In the genomic region with DNA sequence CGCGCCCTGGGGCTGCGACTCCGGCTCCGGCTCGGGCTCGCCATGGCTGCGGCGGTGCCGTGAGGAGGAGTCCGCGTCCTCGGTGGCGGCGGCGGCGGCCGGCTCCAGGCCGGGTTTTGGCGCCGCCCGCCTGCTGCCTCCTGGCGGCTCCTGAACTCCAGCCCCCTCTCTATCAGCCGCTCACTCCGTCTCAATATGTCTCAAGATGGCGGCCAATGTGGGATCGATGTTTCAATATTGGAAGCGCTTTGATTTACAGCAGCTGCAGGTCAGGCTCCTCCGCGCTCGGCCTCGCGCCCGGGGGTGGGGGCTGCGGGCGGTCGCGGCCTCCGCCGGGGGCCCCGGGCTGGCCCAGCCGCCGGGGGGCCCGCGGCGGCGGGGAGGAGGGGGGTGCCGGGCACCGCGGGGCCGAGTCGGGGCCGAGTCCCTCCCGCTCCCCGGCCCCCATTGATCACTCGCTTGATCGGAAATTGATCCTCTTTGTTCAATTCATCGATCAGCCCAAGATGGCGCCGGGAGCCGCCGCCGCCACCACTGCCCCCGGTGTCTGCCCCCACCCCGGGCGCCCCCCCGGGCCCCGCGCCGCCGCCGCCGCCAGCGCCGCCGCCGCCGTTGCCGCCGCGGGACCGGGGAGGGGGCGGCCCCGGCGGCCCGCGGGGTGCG, we compare ENCODE assay signal across 8 cellular contexts. TPM values are rescaled to one million over a fixed set of nuclear protein-coding genes. Genes with fewer than 3 reads are reported as not detected.
DNase-seq lines count a peak whose midpoint lies in the region; ATAC-seq and TF ChIP-seq lines count a peak whose summit lies in the region.

No MANE protein-coding gene starts in this region.

- H3K36me3 ChIP-seq in ectodermal cell (ENCODE audit: control insufficient read depth, insufficient read depth, low read length), result no peaks in the 10 kb centered on the region
- no peaks in the 10 kb centered on the region for H3K36me3 ChIP-seq in lung (ENCODE audit: control insufficient read depth in 2 of 2, insufficient read depth in 2 of 2, low read length in 2 of 2)

- H3K27me3 Mint-ChIP-seq in activated CD4-positive, alpha-beta T cell treated with anti-CD3 and anti-CD28 coated beads, Interleukin-2, amount 10 ng/mL, durations not matched to agents 7 days and 5 days, result peaks cover 39% of the 10 kb centered on the region

- peak overlapping the region; percentile 63 for H3K27ac ChIP-seq in ectodermal cell (ENCODE audit: insufficient read depth, low read depth, low read length, poor library complexity, severe bottlenecking)
- peak overlapping the region; percentile 89 to 90 for H3K27ac ChIP-seq in lung (ENCODE audit: low read depth in 1 of 2, low read length in 1 of 2)

- CTCF ChIA-PET in activated CD4-positive, alpha-beta T cell treated with anti-CD3 and anti-CD28 coated beads, Interleukin-2, amount 10 ng/mL, durations not matched to agents 7 days and 5 days (lab: Charles Lee), result no interaction called here

- no peak for TF ChIP-seq CTCF in lung (IDR thresholded peaks at IDR 0.05; ENCODE audit: control extremely low read depth, extremely low read depth)

- DNase-seq in AG08395 (ENCODE audit: low spot score) (peak; percentile 87), NCI-H526 (lab: John Stamatoyannopoulos, UW) (peak; percentile 73 to 95), lung (ENCODE audit: low spot score) (peak; percentile 66)
- DNase-seq in activated CD4-positive, alpha-beta T cell treated with anti-CD3 and anti-CD28 coated beads, Interleukin-2, amount 10 ng/mL, durations not matched to agents 7 days and 5 days, result peak; percentile 77
- DNase-seq in stimulated activated CD4-positive, alpha-beta T cell treated with anti-CD3 and anti-CD28 coated beads, TNF-alpha, amount 100 ng/mL, for 1 hour (ENCODE audit: low read depth in 3 of 3, low spot score in 1 of 3), result peak; percentile 21 to 49 (median 42)

- H3K4me3 ChIP-seq in ectodermal cell (ENCODE audit: insufficient read depth, low read depth, low read length), result peak overlapping the region; percentile 52
- H3K4me3 ChIP-seq in lung, result peak overlapping the region; percentile 81

- no peaks in the 10 kb centered on the region for H3K9me3 Mint-ChIP-seq in activated CD4-positive, alpha-beta T cell treated with anti-CD3 and anti-CD28 coated beads, Interleukin-2, amount 10 ng/mL, durations not matched to agents 7 days and 5 days

- H3K27me3 ChIP-seq in ectodermal cell (ENCODE audit: control insufficient read depth, insufficient read depth, low read length, poor library complexity, severe bottlenecking), result peaks cover 43% of the 10 kb centered on the region
- no peaks in the 10 kb centered on the region for H3K27me3 ChIP-seq in lung (ENCODE audit: control insufficient read depth, insufficient read depth)

- H3K27ac Mint-ChIP-seq in activated CD4-positive, alpha-beta T cell treated with anti-CD3 and anti-CD28 coated beads, Interleukin-2, amount 10 ng/mL, durations not matched to agents 7 days and 5 days, result peak overlapping the region; percentile 80

- peaks cover 17% of the 10 kb centered on the region for H3K4me1 Mint-ChIP-seq in activated CD4-positive, alpha-beta T cell treated with anti-CD3 and anti-CD28 coated beads, Interleukin-2, amount 10 ng/mL, durations not matched to agents 7 days and 5 days

- WGBS in ectodermal cell, 2 experiments, result 1% methylated on average over 88 of the region's 88 CpGs
- 0% methylated on average over 43 to 88 of the region's 88 CpGs for WGBS in lung, 2 donors

- no peaks in the 10 kb centered on the region for H3K36me3 Mint-ChIP-seq in activated CD4-positive, alpha-beta T cell treated with anti-CD3 and anti-CD28 coated beads, Interleukin-2, amount 10 ng/mL, durations not matched to agents 7 days and 5 days (ENCODE audit: low read depth)

- peak overlapping the region; percentile 77 for H3K4me3 Mint-ChIP-seq in activated CD4-positive, alpha-beta T cell treated with anti-CD3 and anti-CD28 coated beads, Interleukin-2, amount 10 ng/mL, durations not matched to agents 7 days and 5 days

- H3K9me3 ChIP-seq in ectodermal cell (ENCODE audit: control insufficient read depth, low read length), result no peaks in the 10 kb centered on the region
- H3K9me3 ChIP-seq in lung (ENCODE audit: control insufficient read depth in 2 of 2, insufficient read depth in 1 of 2, low read length in 1 of 2), result no peaks in the 10 kb centered on the region

- ATAC-seq in GM18907 (IDR thresholded peaks at IDR 0.05; ENCODE audit: unreplicated experiment), result peak; percentile 70
- peak; percentile 50 for ATAC-seq in HG03159 (IDR thresholded peaks at IDR 0.05; ENCODE audit: unreplicated experiment)
- ATAC-seq in lung (ENCODE audit: insufficient read depth, low FRiP score), result peak; percentile 55

- peaks cover 21% of the 10 kb centered on the region for H3K4me1 ChIP-seq in ectodermal cell (ENCODE audit: control insufficient read depth, insufficient read depth, low read length)
- peaks cover 3 to 14% of the 10 kb centered on the region in 2 donors for H3K4me1 ChIP-seq in lung (ENCODE audit: control insufficient read depth in 2 of 2, insufficient read depth in 2 of 2, low read length in 2 of 2)

- POLR2A ChIA-PET in activated CD4-positive, alpha-beta T cell treated with anti-CD3 and anti-CD28 coated beads, Interleukin-2, amount 10 ng/mL, durations not matched to agents 7 days and 5 days (lab: Charles Lee), result no interaction called here

RNA-seq across cellular contexts. Expression of a gene that starts 1.5 kb away (rescaled TPM):
- total RNA-seq in activated CD4-positive, alpha-beta T cell treated with anti-CD3 and anti-CD28 coated beads, Interleukin-2, amount 10 ng/mL, durations not matched to agents 7 days and 5 days, result 10 to 100 TPM; 27.8 to 34.7 TPM
- polyA plus RNA-seq in ectodermal cell (2013, experiment 1 of 4), result 47.8 TPM
- polyA plus RNA-seq in ectodermal cell (2013, experiment 2 of 4), result 51.6 TPM
- 38.9 TPM for polyA plus RNA-seq in ectodermal cell (2013, experiment 3 of 4)
- polyA plus RNA-seq in ectodermal cell (2013, experiment 4 of 4), result 47.5 TPM
- 100 to 1,000 TPM in 1 of 2 donors, 10 to 100 TPM in 1; 96.9 to 138 TPM for total RNA-seq in lung
- polyA plus RNA-seq in lung, result 10 to 100 TPM; 40.5 to 41.4 TPM

Comparison
In these comparisons a context has a peak if more than half of its experiments do, and no peak if none do; other contexts are left out.
1. Peak in every context shown above with its lines: DNase-seq, ATAC-seq, H3K4me3 ChIP-seq and H3K27ac ChIP-seq.